Comparison of ENCODE assay signal across 16 cellular contexts in genomic region chr2:161956751-161957150, GRCh38.
DNase-seq lines count a peak whose midpoint lies in the region; ATAC-seq and TF ChIP-seq lines count a peak whose summit lies in the region.
"Had no signal": no experiment of that assay in that cellular context is flagged by ENCODE, and none has a peak within 500 bp of the region (broad histone marks: within the 10 kb centered on the region; RNA-seq: fewer than 3 reads in every experiment).

No MANE protein-coding gene starts in this region.

- H3K27me3 ChIP-seq in psoas muscle (ENCODE audit: insufficient read depth in 3 of 3, low read length in 2 of 3) = no peaks in the 10 kb centered on the region
- H3K27me3 ChIP-seq: dorsolateral prefrontal cortex had no signal

- POLR2A ChIA-PET in activated CD8-positive, alpha-beta T cell treated with anti-CD3 and anti-CD28 coated beads for 36 hours (lab: Charles Lee) = interaction anchor here (1.0 to 4.9 kb wide), 2 partner anchors 36 to 117 kb away, joined by 3 to 39 read pairs; partner anchors contain the start of gene DPP4

- H3K4me3 Mint-ChIP-seq in activated CD8-positive, alpha-beta T cell treated with anti-CD3 and anti-CD28 coated beads for 36 hours = peak overlapping the region; percentile 42
- peak overlapping the region; percentile 66 for H3K4me3 Mint-ChIP-seq in natural killer cell
- H3K4me3 Mint-ChIP-seq: memory B cell had no signal

- H3K4me3 ChIP-seq in psoas muscle = no peak overlapping the region
- H3K4me3 ChIP-seq: dorsolateral prefrontal cortex, PC-9 had no signal

- intact Hi-C loops in activated CD8-positive, alpha-beta T cell treated with anti-CD3 and anti-CD28 coated beads for 36 hours (cut with micrococcal nuclease) = loop anchor here (10.0 kb wide), 1 partner anchor 792 kb away; the partner anchor contains the start of gene TANK
- intact Hi-C loops in natural killer cell (cut with micrococcal nuclease) = no loop called here
- intact Hi-C loops in psoas muscle (cut with DNase I) = no loop called here

- ATAC-seq in activated CD4-positive, CD25-positive, alpha-beta regulatory T cell treated with anti-CD3 and anti-CD28 coated beads, Interleukin-2, amount 50 U/mL, for 24 hours = peak; percentile 44 to 55
- ATAC-seq in activated CD8-positive, alpha-beta T cell treated with anti-CD3 and anti-CD28 coated beads for 36 hours = peak; percentile 37
- ATAC-seq in natural killer cell = peak; percentile 46 to 75 (median 70)
- no peak for ATAC-seq in psoas muscle
- ATAC-seq: esophagus mucosa had no signal

- no peaks in the 10 kb centered on the region for H3K9me3 Mint-ChIP-seq in activated CD8-positive, alpha-beta T cell treated with anti-CD3 and anti-CD28 coated beads for 36 hours
- H3K9me3 Mint-ChIP-seq in natural killer cell = peaks cover 0 to 2% of the 10 kb centered on the region in 2 donors
- H3K9me3 Mint-ChIP-seq: memory B cell had no signal

- no peak for TF ChIP-seq CTCF in activated CD8-positive, alpha-beta T cell treated with anti-CD3 and anti-CD28 coated beads for 36 hours (IDR thresholded peaks at IDR 0.05)
- TF ChIP-seq CTCF in natural killer cell (IDR thresholded peaks at IDR 0.05) (no peak), psoas muscle (IDR thresholded peaks at IDR 0.05) (no peak)

- H3K27ac Mint-ChIP-seq in activated CD8-positive, alpha-beta T cell treated with anti-CD3 and anti-CD28 coated beads for 36 hours = peak overlapping the region; percentile 69
- H3K27ac Mint-ChIP-seq in natural killer cell = peak overlapping the region; percentile 73 to 78
- H3K27ac Mint-ChIP-seq: memory B cell had no signal

- peaks cover 57% of the 10 kb centered on the region for H3K4me1 Mint-ChIP-seq in activated CD8-positive, alpha-beta T cell treated with anti-CD3 and anti-CD28 coated beads for 36 hours (ENCODE audit: low read depth)
- peaks cover 45 to 48% of the 10 kb centered on the region in 2 donors for H3K4me1 Mint-ChIP-seq in natural killer cell
- H3K4me1 Mint-ChIP-seq: memory B cell had no signal

- DNase-seq in activated CD4-positive, CD25-positive, alpha-beta regulatory T cell (lab: John Stamatoyannopoulos, UW) = no peak
- DNase-seq in NCI-H146 (lab: John Stamatoyannopoulos, UW) (peak; percentile 12), natural killer cell (no peak), NCI-H524 (lab: John Stamatoyannopoulos, UW) (no peak), NCI-H1694 (lab: John Stamatoyannopoulos, UW) (no peak), psoas muscle (no peak)
- DNase-seq in activated CD8-positive, alpha-beta T cell treated with anti-CD3 and anti-CD28 coated beads for 36 hours = no peak
- DNase-seq: dorsolateral prefrontal cortex; glutamatergic neuron; IMR-90; NCI-H446 treated with DMSO at 0.1 percent for 48 hours; PC-9; stimulated activated CD4-positive, alpha-beta T cell treated with anti-CD3 and anti-CD28 coated beads, Interleukin-15, amount 100 ng/mL, for 24 hours had no signal

- no peak overlapping the region for H3K27ac ChIP-seq in psoas muscle
- H3K27ac ChIP-seq: dorsolateral prefrontal cortex, PC-9 had no signal

- no peaks in the 10 kb centered on the region for H3K9me3 ChIP-seq in psoas muscle

- no peaks in the 10 kb centered on the region for H3K4me1 ChIP-seq in psoas muscle

- whole genome bisulfite sequencing in psoas muscle, 3 donors = 64 to 76% (median 73%) methylated on average over 3 of the region's 3 CpGs

- no peaks in the 10 kb centered on the region for H3K27me3 Mint-ChIP-seq in activated CD8-positive, alpha-beta T cell treated with anti-CD3 and anti-CD28 coated beads for 36 hours
- no peaks in the 10 kb centered on the region for H3K27me3 Mint-ChIP-seq in natural killer cell (ENCODE audit: low read depth in 2 of 2)
- H3K27me3 Mint-ChIP-seq: memory B cell had no signal

- H3K36me3 Mint-ChIP-seq in activated CD8-positive, alpha-beta T cell treated with anti-CD3 and anti-CD28 coated beads for 36 hours (ENCODE audit: low read depth) = peaks cover 13% of the 10 kb centered on the region
- H3K36me3 Mint-ChIP-seq in natural killer cell = no peaks in the 10 kb centered on the region
- H3K36me3 Mint-ChIP-seq: memory B cell had no signal

- no peaks in the 10 kb centered on the region for H3K36me3 ChIP-seq in psoas muscle (ENCODE audit: insufficient read depth in 1 of 2, low read depth in 1 of 2)

- CTCF ChIA-PET in activated CD8-positive, alpha-beta T cell treated with anti-CD3 and anti-CD28 coated beads for 36 hours (lab: Charles Lee) = no interaction called here

Comparison
In these comparisons a context has a peak if more than half of its experiments do, and no peak if none do; other contexts are left out.
1. ATAC-seq: peak in activated CD4-positive, CD25-positive, alpha-beta regulatory T cell treated with anti-CD3 and anti-CD28 coated beads, Interleukin-2, amount 50 U/mL, for 24 hours (2 of 2), activated CD8-positive, alpha-beta T cell treated with anti-CD3 and anti-CD28 coated beads for 36 hours (single experiment) and natural killer cell (3 of 3); none in psoas muscle (0 of 4).